In genomic region chr7:81802251-81802650, GRCh38 we compare ENCODE assay signal across 25 cellular contexts. TPM values are rescaled to one million over a fixed set of nuclear protein-coding genes. Genes with fewer than 3 reads are reported as not detected.
DNase-seq lines count a peak whose midpoint lies in the region; FAIRE-seq and TF ChIP-seq lines count a peak whose summit lies in the region.
"Had no signal": no experiment of that assay in that cellular context is flagged by ENCODE, and none has a peak within 500 bp of the region (broad histone marks: within the 10 kb centered on the region; RNA-seq: fewer than 3 reads in every experiment).

No MANE protein-coding gene starts in this region.

- DNase-seq in NCI-H2171 treated with DMSO at 0.1 percent for 48 hours (lab: John Stamatoyannopoulos, UW) (peak; percentile 6), NCI-H2171 (lab: John Stamatoyannopoulos, UW) (no peak), GM12892 (ENCODE audit: insufficient read length) (no peak), MM.1S (no peak), OCI-LY7 (ENCODE audit: low spot score) (no peak), testis (no peak), left ventricle myocardium inferior (no peak)
- DNase-seq in stimulated activated CD4-positive, alpha-beta T cell treated with anti-CD3 and anti-CD28 coated beads, Interleukin-4, amount 100 ng/mL, for 4 hours = no peak
- DNase-seq: C1 segment of cervical spinal cord; CD4-positive, alpha-beta memory T cell; COR-L47; GM23248; H9; Kasumi-1; MV-4-11; NCI-H1930; NCI-H446; NCI-H526 treated with DMSO at 0.1 percent for 48 hours; NK-92 treated with Interleukin-12 subunit alpha and Interleukin-12 subunit beta, amount 100 ng/mL, for 24 hours; SHP77 treated with DMSO at 0.1 percent for 48 hours; T-helper 1 cell had no signal

- H2AFZ ChIP-seq in MM.1S (ENCODE audit: low read length) (peak overlapping the region; percentile 29; the same call in 1 of the 2 replicates), OCI-LY7 (ENCODE audit: low read length) (0 out of 2 replicates have a peak overlapping the region, but pooled peaks have one; percentile 18)

- H3F3A ChIP-seq in MM.1S (ENCODE audit: insufficient read depth, low read length) = peaks cover 8% of the 10 kb centered on the region

- CTCF ChIA-PET in OCI-LY7 (lab: Charles Lee; ENCODE audit: unreplicated experiment) = no interaction called here

- no peak overlapping the region for H3K4me3 ChIP-seq in MM.1S (ENCODE audit: low read length)
- H3K4me3 ChIP-seq in OCI-LY7 (ENCODE audit: low read depth, low read length, poor library complexity, severe bottlenecking) = no peak overlapping the region
- H3K4me3 ChIP-seq in testis = no peak overlapping the region
- no peak overlapping the region for H3K4me3 ChIP-seq in left ventricle myocardium inferior
- H3K4me3 ChIP-seq: GM23248 had no signal

- H3K27ac ChIP-seq in MM.1S (ENCODE audit: low read length) = no peak overlapping the region
- no peak overlapping the region for H3K27ac ChIP-seq in OCI-LY7 (ENCODE audit: low read depth, low read length, poor library complexity, severe bottlenecking)
- H3K27ac ChIP-seq in testis = no peak overlapping the region
- no peak overlapping the region for H3K27ac ChIP-seq in left ventricle myocardium inferior (replicated peaks)
- H3K27ac ChIP-seq: GM23248, RWPE1 had no signal

- H3K9me2 ChIP-seq in MM.1S (replicated peaks; ENCODE audit: insufficient read depth, low read length) (no peaks in the 10 kb centered on the region), OCI-LY7 (ENCODE audit: insufficient read depth, low read length) (no peaks in the 10 kb centered on the region)

- H3K9me3 ChIP-seq in MM.1S (replicated peaks; ENCODE audit: insufficient read depth, low read length) (no peaks in the 10 kb centered on the region), OCI-LY7 (ENCODE audit: low read length) (no peaks in the 10 kb centered on the region), testis (no peaks in the 10 kb centered on the region), left ventricle myocardium inferior (replicated peaks) (no peaks in the 10 kb centered on the region)

- no peaks in the 10 kb centered on the region for H3K27me3 ChIP-seq in MM.1S (replicated peaks; ENCODE audit: insufficient read depth, low read length)
- H3K27me3 ChIP-seq in testis = no peaks in the 10 kb centered on the region
- H3K27me3 ChIP-seq in left ventricle myocardium inferior (ENCODE audit: low read depth) = no peaks in the 10 kb centered on the region

- H3K79me2 ChIP-seq in MM.1S (ENCODE audit: low read length) (no peaks in the 10 kb centered on the region), OCI-LY7 (ENCODE audit: insufficient read depth, low read depth, low read length) (no peaks in the 10 kb centered on the region)

- TF ChIP-seq POLR2A in GM12892 (IDR thresholded peaks at IDR 0.05; ENCODE audit: low read depth, low read length) (no peak), testis (IDR thresholded peaks at IDR 0.05) (no peak)

- BruUV-seq in OCI-LY7 (replicated peaks; lab: Mats Ljungman, UMichigan) = no TSS peak

- WGBS in testis, 2 donors = 31 to 35% methylated on average over 1 of the region's 1 CpG

- no peak overlapping the region for H3K9ac ChIP-seq in MM.1S (ENCODE audit: low read length)
- H3K9ac ChIP-seq: GM23248 had no signal

- intact Hi-C loops in OCI-LY7 (cut with micrococcal nuclease; ENCODE audit: unreplicated experiment) = no loop called here
- intact Hi-C loops in testis (cut with DNase I; ENCODE audit: low total_unique reads) = no loop called here
- intact Hi-C loops in left ventricle myocardium inferior (cut with micrococcal nuclease) = no loop called here

- H4K20me1 ChIP-seq in MM.1S (ENCODE audit: insufficient read depth, low read length) = no peaks in the 10 kb centered on the region
- H4K20me1 ChIP-seq in OCI-LY7 (ENCODE audit: insufficient read depth, low read length) = no peaks in the 10 kb centered on the region

- H3K36me3 ChIP-seq in MM.1S (replicated peaks; ENCODE audit: insufficient read depth, low read length) = no peaks in the 10 kb centered on the region
- no peaks in the 10 kb centered on the region for H3K36me3 ChIP-seq in OCI-LY7 (ENCODE audit: insufficient read depth, low read length)
- no peaks in the 10 kb centered on the region for H3K36me3 ChIP-seq in testis (ENCODE audit: low read depth, missing control alignments)
- H3K36me3 ChIP-seq in left ventricle myocardium inferior = no peaks in the 10 kb centered on the region

- peak overlapping the region; percentile 64 for H3K4me2 ChIP-seq in MM.1S (ENCODE audit: low read depth, low read length)
- no peak overlapping the region for H3K4me2 ChIP-seq in OCI-LY7 (ENCODE audit: low read length)

- POLR2A ChIA-PET in OCI-LY7 (lab: Charles Lee) = no interaction called here

- TF ChIP-seq CTCF in MM.1S (IDR thresholded peaks at IDR 0.05; ENCODE audit: low read length) = no peak
- TF ChIP-seq CTCF in OCI-LY7 (conservative IDR thresholded peaks at IDR 0.05; ENCODE audit: low read length) = no peak
- no peak for TF ChIP-seq CTCF in testis (IDR thresholded peaks at IDR 0.05)
- TF ChIP-seq CTCF in left ventricle myocardium inferior (IDR thresholded peaks at IDR 0.05; ENCODE audit: borderline replicate concordance) = no peak

- H3K4me1 ChIP-seq in MM.1S (ENCODE audit: low read length) (peaks cover 16% of the 10 kb centered on the region), OCI-LY7 (ENCODE audit: insufficient read depth, low read length, poor library complexity, severe bottlenecking) (no peaks in the 10 kb centered on the region), testis (no peaks in the 10 kb centered on the region), left ventricle myocardium inferior (no peaks in the 10 kb centered on the region)

- FAIRE-seq in GM12892 (lab: Jason Lieb, UNC) = peak; percentile 21
- FAIRE-seq: GM18507 had no signal

RNA-seq across cellular contexts. Expression of gene HGF, which starts 32.4 kb away (rescaled TPM):
- polyA plus RNA-seq in GM12892 (2012; ENCODE audit: missing spikeins) = 0.04 TPM
- total RNA-seq in OCI-LY7 (2014; rRNA removed; shearing (Covaris generic)) = not detected in 2 replicates
- total RNA-seq in OCI-LY7 (2022) (not detected in 2 replicates), testis (1 to 10 TPM; 3.1 to 5.0 TPM), left ventricle myocardium inferior (2.3 TPM)
- 3.4 TPM for polyA plus RNA-seq in testis (ENCODE audit: insufficient read depth, low read depth, low replicate concordance)
- total RNA-seq: A673; CD4-positive, alpha-beta memory T cell; HT-29 had no signal
- polyA plus RNA-seq: CD4-positive, alpha-beta memory T cell had no signal
